Comparison of ENCODE assay signal across 1 cellular context in genomic region chr17:49748791-49749190, GRCh38.
TF ChIP-seq lines count a peak whose summit lies in the region.

No MANE protein-coding gene starts in this region.

TF ChIP-seq in GM12878, 131 proteins besides CTCF, POLR2A, EP300 and RAD21 (continues in another document):
- TF ChIP-seq ZBTB33 (IDR thresholded peaks at IDR 0.05) (no peak), SUZ12 (IDR thresholded peaks at IDR 0.05; ENCODE audit: unreplicated experiment) (no peak), ATF2 (IDR thresholded peaks at IDR 0.05; ENCODE audit: low read length) (peak; percentile 68; the same call in 1 of the 2 replicates), FOXM1 (IDR thresholded peaks at IDR 0.05; ENCODE audit: low read depth, low read length) (peak; percentile 79; the same call in 1 of the 2 replicates), SMAD5 (IDR thresholded peaks at IDR 0.05; ENCODE audit: low read depth) (no peak), RELB (IDR thresholded peaks at IDR 0.05; ENCODE audit: low read depth) (peak; percentile 77; the same call in 1 of the 2 replicates), IRF3 (IDR thresholded peaks at IDR 0.05) (no peak), BCL3 (IDR thresholded peaks at IDR 0.05; ENCODE audit: borderline replicate concordance, insufficient read depth, low read depth, low read length, poor library complexity, severe bottlenecking) (peak; percentile 72), ZBTB4 (CRISPR knock-in tag; IDR thresholded peaks at IDR 0.05) (no peak), SREBF2 (IDR thresholded peaks at IDR 0.05; ENCODE audit: low read length) (no peak), TARDBP (IDR thresholded peaks at IDR 0.05; ENCODE audit: borderline replicate concordance) (0 out of 2 replicates have a peak, but pooled peaks have one; percentile 48), ZNF207 (IDR thresholded peaks at IDR 0.05; ENCODE audit: borderline replicate concordance) (no peak), KLF5 (IDR thresholded peaks at IDR 0.05; ENCODE audit: partially characterized antibody) (peak; percentile 51), MYC (IDR thresholded peaks at IDR 0.05; ENCODE audit: insufficient read depth, insufficient read length, insufficient replicate concordance, low read length, severe bottlenecking) (no peak), ZNF217 (IDR thresholded peaks at IDR 0.05) (peak; percentile 86), ZZZ3 (IDR thresholded peaks at IDR 0.05; ENCODE audit: control insufficient read depth, insufficient read length, low read depth) (no peak), MEF2B (IDR thresholded peaks at IDR 0.05; ENCODE audit: partially characterized antibody, poor library complexity, severe bottlenecking) (peak; percentile 72), ELK1 (IDR thresholded peaks at IDR 0.05; ENCODE audit: low read depth, low read length) (no peak), CEBPB (IDR thresholded peaks at IDR 0.05; ENCODE audit: borderline replicate concordance in 1 of 2, low read depth in 2 of 2, low read length in 2 of 2) (no peak), BCLAF1 (IDR thresholded peaks at IDR 0.05) (no peak), SREBF1 (IDR thresholded peaks at IDR 0.05; ENCODE audit: low read length) (no peak), SKIL (IDR thresholded peaks at IDR 0.05; ENCODE audit: low read depth, poor library complexity, severe bottlenecking) (peak; percentile 94), SRF (IDR thresholded peaks at IDR 0.05; ENCODE audit: low read depth in 2 of 2, low read length in 2 of 2) (no peak), SP1 (IDR thresholded peaks at IDR 0.05; ENCODE audit: low read depth, low read length) (peak; percentile 63), PAX8 (IDR thresholded peaks at IDR 0.05) (0 out of 2 replicates have a peak, but pooled peaks have one; percentile 41), GATAD2B (conservative IDR thresholded peaks at IDR 0.05; ENCODE audit: low read depth) (0 out of 2 replicates have a peak, but pooled peaks have one; percentile 55), ZBTB40 (IDR thresholded peaks at IDR 0.05; ENCODE audit: borderline replicate concordance) (no peak), HDAC6 (IDR thresholded peaks at IDR 0.05; ENCODE audit: unreplicated experiment) (no peak), BMI1 (IDR thresholded peaks at IDR 0.05; ENCODE audit: borderline replicate concordance) (no peak), YBX1 (IDR thresholded peaks at IDR 0.05) (no peak), SUPT20H (IDR thresholded peaks at IDR 0.05; ENCODE audit: borderline replicate concordance, control insufficient read depth, low read depth, low read length) (no peak), POLR2AphosphoS5 (IDR thresholded peaks at IDR 0.05; ENCODE audit: low read length) (no peak), IKZF1 (conservative IDR thresholded peaks at IDR 0.05) (peak; percentile 73), ZBED1 (IDR thresholded peaks at IDR 0.05; ENCODE audit: borderline replicate concordance) (peak; percentile 79; the same call in 1 of the 2 replicates), CBFB (IDR thresholded peaks at IDR 0.05; ENCODE audit: low read depth) (peak; percentile 89)
